Comparison of ENCODE assay signal across 31 cellular contexts in genomic region chr11:69819109-69819490, GRCh38. TPM values are rescaled to one million over a fixed set of nuclear protein-coding genes. Genes with fewer than 3 reads are reported as not detected.
DNase-seq lines count a peak whose midpoint lies in the region; ATAC-seq and TF ChIP-seq lines count a peak whose summit lies in the region.
"Had no signal": no experiment of that assay in that cellular context is flagged by ENCODE, and none has a peak within 500 bp of the region (broad histone marks: within the 10 kb centered on the region; RNA-seq: fewer than 3 reads in every experiment).

Gene FGF3, minus strand, starts transcription at chr11:69819416. Its CDS starts 483 bp downstream, at chr11:69818933.

- BruUV-seq in Panc1 (replicated peaks; lab: Mats Ljungman, UMichigan), result no TSS peak

- H3K9me3 ChIP-seq in Panc1 (ENCODE audit: control insufficient read depth, insufficient read depth, low read depth, low read length), result no peaks in the 10 kb centered on the region
- peaks cover 2% of the 10 kb centered on the region for H3K9me3 ChIP-seq in iPS-18c (ENCODE audit: control insufficient read depth, insufficient read depth, low read length)
- no peaks in the 10 kb centered on the region for H3K9me3 ChIP-seq in colonic mucosa
- no peaks in the 10 kb centered on the region for H3K9me3 ChIP-seq in testis
- H3K9me3 ChIP-seq: body of pancreas, heart left ventricle, left lung, prostate gland, sigmoid colon, stomach, transverse colon had no signal

- peaks cover 38% of the 10 kb centered on the region for H3K27me3 Mint-ChIP-seq in activated naive CD8-positive, alpha-beta T cell treated with anti-CD3 and anti-CD28 coated beads, Interleukin-2, amount 10 ng/mL, durations not matched to agents 7 days and 5 days
- H3K27me3 Mint-ChIP-seq in activated naive CD8-positive, alpha-beta T cell treated with anti-CD3 and anti-CD28 coated beads for 36 hours, result peaks cover 58% of the 10 kb centered on the region
- H3K27me3 Mint-ChIP-seq in stimulated activated naive B cell treated with anti-CD40 and anti-IgM and Interleukin-4, amounts not matched to agents 10 μg/mL and 1 μg/mL and 100 μg/mL, for 72 hours, result peaks cover 61 to 71% of the 10 kb centered on the region in 2 donors

- intact Hi-C loops in Panc1 (cut with micrococcal nuclease; ENCODE audit: unreplicated experiment), result no loop called here
- intact Hi-C loops in colonic mucosa (cut with DNase I), result no loop called here
- intact Hi-C loops in testis (cut with DNase I; ENCODE audit: low total_unique reads), result no loop called here

- no peak for ATAC-seq in activated naive CD8-positive, alpha-beta T cell treated with anti-CD3 and anti-CD28 coated beads, Interleukin-2, amount 10 ng/mL, durations not matched to agents 7 days and 5 days (ENCODE audit: low read depth)
- ATAC-seq in Panc1, result no peak
- no peak for ATAC-seq in stimulated activated naive B cell treated with anti-CD40 and anti-IgM and Interleukin-4, amounts not matched to agents 10 μg/mL and 1 μg/mL and 100 μg/mL, for 72 hours (replicated peaks)
- ATAC-seq: body of pancreas, heart left ventricle, left lung had no signal

- TF ChIP-seq POLR2A in testis (IDR thresholded peaks at IDR 0.05), result no peak

- peak within 1 kb of the TSS; percentile 11 for H3K27ac Mint-ChIP-seq in activated naive CD8-positive, alpha-beta T cell treated with anti-CD3 and anti-CD28 coated beads, Interleukin-2, amount 10 ng/mL, durations not matched to agents 7 days and 5 days
- no peak within 1 kb of the TSS for H3K27ac Mint-ChIP-seq in activated naive CD8-positive, alpha-beta T cell treated with anti-CD3 and anti-CD28 coated beads for 36 hours
- H3K27ac Mint-ChIP-seq in stimulated activated naive B cell treated with anti-CD40 and anti-IgM and Interleukin-4, amounts not matched to agents 10 μg/mL and 1 μg/mL and 100 μg/mL, for 72 hours, result peak within 1 kb of the TSS; percentile 65

- no peak within 1 kb of the TSS for H3K4me3 Mint-ChIP-seq in activated naive CD8-positive, alpha-beta T cell treated with anti-CD3 and anti-CD28 coated beads, Interleukin-2, amount 10 ng/mL, durations not matched to agents 7 days and 5 days
- H3K4me3 Mint-ChIP-seq in activated naive CD8-positive, alpha-beta T cell treated with anti-CD3 and anti-CD28 coated beads for 36 hours, result no peak within 1 kb of the TSS
- no peak within 1 kb of the TSS for H3K4me3 Mint-ChIP-seq in stimulated activated naive B cell treated with anti-CD40 and anti-IgM and Interleukin-4, amounts not matched to agents 10 μg/mL and 1 μg/mL and 100 μg/mL, for 72 hours
- H3K4me3 Mint-ChIP-seq: neural crest cell had no signal

- POLR2A ChIA-PET in activated naive CD8-positive, alpha-beta T cell treated with anti-CD3 and anti-CD28 coated beads, Interleukin-2, amount 10 ng/mL, durations not matched to agents 7 days and 5 days (lab: Charles Lee), result no interaction called here
- POLR2A ChIA-PET in Panc1 (lab: Charles Lee), result no interaction called here

- H3K4me1 Mint-ChIP-seq in activated naive CD8-positive, alpha-beta T cell treated with anti-CD3 and anti-CD28 coated beads, Interleukin-2, amount 10 ng/mL, durations not matched to agents 7 days and 5 days, result no peaks in the 10 kb centered on the region
- no peaks in the 10 kb centered on the region for H3K4me1 Mint-ChIP-seq in activated naive CD8-positive, alpha-beta T cell treated with anti-CD3 and anti-CD28 coated beads for 36 hours
- H3K4me1 Mint-ChIP-seq in stimulated activated naive B cell treated with anti-CD40 and anti-IgM and Interleukin-4, amounts not matched to agents 10 μg/mL and 1 μg/mL and 100 μg/mL, for 72 hours, result no peaks in the 10 kb centered on the region
- H3K4me1 Mint-ChIP-seq: IgD-negative memory B cell, neural crest cell had no signal

- in situ Hi-C loops in Panc1 (cut with HindIII; ENCODE audit: low pct_unique_long_range_greater_than_20kb, low sequenced_read_pairs), result no loop called here

- CTCF ChIA-PET in Panc1 (lab: Charles Lee), result interaction anchor here (0.7 kb wide), 1 partner anchor 54 kb away, joined by 4 read pairs; no protein-coding TSS in a partner anchor

- H3K4me1 ChIP-seq in Panc1 (ENCODE audit: control insufficient read depth, insufficient read depth, low read length) (peaks cover 5% of the 10 kb centered on the region), colonic mucosa (no peaks in the 10 kb centered on the region), testis (peaks cover 4% of the 10 kb centered on the region)
- H3K4me1 ChIP-seq: left lung, prostate gland had no signal

- no peaks in the 10 kb centered on the region for H3K9me3 Mint-ChIP-seq in activated naive CD8-positive, alpha-beta T cell treated with anti-CD3 and anti-CD28 coated beads, Interleukin-2, amount 10 ng/mL, durations not matched to agents 7 days and 5 days
- H3K9me3 Mint-ChIP-seq in activated naive CD8-positive, alpha-beta T cell treated with anti-CD3 and anti-CD28 coated beads for 36 hours, result no peaks in the 10 kb centered on the region
- H3K9me3 Mint-ChIP-seq in stimulated activated naive B cell treated with anti-CD40 and anti-IgM and Interleukin-4, amounts not matched to agents 10 μg/mL and 1 μg/mL and 100 μg/mL, for 72 hours, result peaks cover 0 to 2% of the 10 kb centered on the region in 2 donors
- H3K9me3 Mint-ChIP-seq: IgD-negative memory B cell, neural crest cell had no signal

- TF ChIP-seq CTCF in Panc1 (IDR thresholded peaks at IDR 0.05) (no peak), colonic mucosa (IDR thresholded peaks at IDR 0.05) (no peak), testis (IDR thresholded peaks at IDR 0.05) (no peak)

- H3K36me3 Mint-ChIP-seq in activated naive CD8-positive, alpha-beta T cell treated with anti-CD3 and anti-CD28 coated beads, Interleukin-2, amount 10 ng/mL, durations not matched to agents 7 days and 5 days, result no peaks in the 10 kb centered on the region
- H3K36me3 Mint-ChIP-seq in activated naive CD8-positive, alpha-beta T cell treated with anti-CD3 and anti-CD28 coated beads for 36 hours, result no peaks in the 10 kb centered on the region
- no peaks in the 10 kb centered on the region for H3K36me3 Mint-ChIP-seq in stimulated activated naive B cell treated with anti-CD40 and anti-IgM and Interleukin-4, amounts not matched to agents 10 μg/mL and 1 μg/mL and 100 μg/mL, for 72 hours

- 1 to 2% methylated on average over 9 to 32 of the region's 40 CpGs for WGBS in testis, 2 donors

- peak within 1 kb of the TSS; percentile 38 to 46; a peak in 3 of 4 replicates for H3K4me3 ChIP-seq in Panc1 (ENCODE audit: low read depth in 2 of 2, low read length in 2 of 2)
- H3K4me3 ChIP-seq in iPS-18c (ENCODE audit: insufficient read depth, low read depth, low read length), result peak within 1 kb of the TSS; percentile 34; the same call in 1 of the 2 replicates
- H3K4me3 ChIP-seq in colonic mucosa, result no peak within 1 kb of the TSS
- peak within 1 kb of the TSS in 1 of 2 donors; percentile 15 for H3K4me3 ChIP-seq in testis
- H3K4me3 ChIP-seq: body of pancreas, left lung, prostate gland, sigmoid colon, transverse colon had no signal

- no peak within 1 kb of the TSS for H3K27ac ChIP-seq in Panc1 (ENCODE audit: low read length)
- H3K27ac ChIP-seq in colonic mucosa, result no peak within 1 kb of the TSS
- no peak within 1 kb of the TSS for H3K27ac ChIP-seq in testis
- H3K27ac ChIP-seq: body of pancreas, heart left ventricle, left lung, prostate gland, sigmoid colon, stomach, transverse colon had no signal

- H3K27me3 ChIP-seq in Panc1 (ENCODE audit: control insufficient read depth, insufficient read depth, low read length) (peaks cover 20% of the 10 kb centered on the region), colonic mucosa (peaks cover 52% of the 10 kb centered on the region), testis (no peaks in the 10 kb centered on the region)
- H3K27me3 ChIP-seq: body of pancreas had no signal

- no peak for DNase-seq in activated naive CD8-positive, alpha-beta T cell treated with anti-CD3 and anti-CD28 coated beads, Interleukin-2, amount 10 ng/mL, durations not matched to agents 7 days and 5 days
- no peak for DNase-seq in activated naive CD8-positive, alpha-beta T cell treated with anti-CD3 and anti-CD28 coated beads for 36 hours
- no peak for DNase-seq in Panc1 (ENCODE audit: low read depth, low spot score)
- no peak for DNase-seq in stimulated activated naive B cell treated with anti-CD40 and anti-IgM and Interleukin-4, amounts not matched to agents 10 μg/mL and 1 μg/mL and 100 μg/mL, for 72 hours
- no peak for DNase-seq in COLO668 (lab: John Stamatoyannopoulos, UW; ENCODE audit: unreplicated experiment)
- DNase-seq in colonic mucosa, result no peak
- no peak for DNase-seq in testis
- DNase-seq: 8988T; activated CD4-positive, CD25-positive, alpha-beta regulatory T cell treated with anti-CD3 and anti-CD28 coated beads, Interleukin-2, amount 50 U/mL, for 72 hours; activated gamma-delta T cell treated with Interleukin-2 at 50 U/mL for 16 hours; AML-193; body of pancreas; DMS79; effector memory CD4-positive, alpha-beta T cell; heart left ventricle; NCI-H1105; NCI-H2029; SHP77 treated with DMSO at 0.1 percent for 48 hours; sigmoid colon; stomach; SW 1271; transverse colon had no signal

- H3K36me3 ChIP-seq in Panc1 (ENCODE audit: control insufficient read depth, insufficient read depth, low read length) (no peaks in the 10 kb centered on the region), colonic mucosa (no peaks in the 10 kb centered on the region), testis (ENCODE audit: low read depth, missing control alignments) (no peaks in the 10 kb centered on the region)
- H3K36me3 ChIP-seq: heart left ventricle, left lung, prostate gland, sigmoid colon, stomach, transverse colon had no signal

- no peak within 1 kb of the TSS for H3K9ac ChIP-seq in colonic mucosa (ENCODE audit: low read depth in 2 of 2, low read length in 2 of 2)

RNA-seq across cellular contexts. Expression of gene FGF3, which starts in this region (rescaled TPM):
- not detected for total RNA-seq in activated naive CD8-positive, alpha-beta T cell treated with anti-CD3 and anti-CD28 coated beads, Interleukin-2, amount 10 ng/mL, durations not matched to agents 7 days and 5 days
- not detected for total RNA-seq in activated naive CD8-positive, alpha-beta T cell treated with anti-CD3 and anti-CD28 coated beads for 36 hours
- not detected for total RNA-seq in Panc1 (2021; ENCODE audit: unreplicated experiment)
- not detected for polyA plus RNA-seq in Panc1 (2012; ENCODE audit: insufficient read length)
- total RNA-seq in colonic mucosa, result not detected
- total RNA-seq in testis, result under 1 TPM in 1 of 2 donors, not detected in 1; 0.50 TPM
- not detected for polyA plus RNA-seq in testis (ENCODE audit: insufficient read depth, low read depth, low replicate concordance)
- total RNA-seq: body of pancreas, H4, heart left ventricle, left lung, neural crest cell, OCI-LY7, prostate gland, sigmoid colon, stomach, transverse colon had no signal
- polyA plus RNA-seq: adipose tissue, esophagus, heart left ventricle, IgD-negative memory B cell, sigmoid colon, stomach had no signal
